In the genomic region with DNA sequence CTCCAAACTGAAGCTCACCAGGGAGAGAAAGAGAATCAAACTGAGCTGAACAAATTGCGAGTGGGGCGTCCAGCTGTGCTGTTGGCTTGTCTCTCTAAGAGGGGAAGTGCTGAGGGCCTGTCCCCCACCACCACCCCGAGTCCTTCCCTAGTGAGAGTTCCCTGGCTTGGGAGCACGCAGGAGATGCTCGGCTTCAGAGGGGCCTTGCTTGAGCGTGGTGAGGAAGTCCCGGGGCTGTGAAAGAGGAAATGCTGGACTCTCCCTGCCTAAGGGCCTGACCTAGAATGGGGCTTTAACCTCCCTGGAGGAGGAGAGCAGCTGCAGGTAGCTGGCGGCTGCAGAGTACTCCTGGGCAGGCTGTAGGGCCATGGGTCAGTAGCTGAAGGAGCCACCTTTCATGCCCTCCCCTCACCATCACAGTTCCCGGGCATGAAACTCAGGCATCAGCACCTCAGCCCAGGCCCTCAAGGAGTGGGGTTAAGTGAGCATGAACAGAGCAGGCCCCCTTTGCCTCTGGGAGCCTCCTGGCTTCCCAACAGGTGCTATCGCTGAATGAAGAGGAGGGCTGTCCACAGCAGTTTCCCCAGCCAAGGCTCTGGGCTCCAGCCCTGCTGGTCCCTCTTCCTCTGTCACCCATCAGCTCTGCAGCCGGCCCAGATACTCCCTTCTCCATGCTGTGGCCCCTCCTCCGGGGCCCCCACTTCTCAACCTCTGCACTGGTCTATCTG, we compare ENCODE assay signal across 1 cellular context.
TF ChIP-seq lines count a peak whose summit lies in the region.

No MANE protein-coding gene starts in this region.

TF ChIP-seq in HepG2, 621 proteins besides CTCF, POLR2A, EP300 and RAD21 (continued from another document):
- TF ChIP-seq ZBTB40 (IDR thresholded peaks at IDR 0.05) = no peak
- no peak for TF ChIP-seq ZBTB40 (CRISPR knock-in tag; IDR thresholded peaks at IDR 0.05)
